ENCODE assay signal across 26 cellular contexts in genomic region chr4:7716322-7716721, GRCh38.
"Had no signal": no experiment of that assay in that cellular context is flagged by ENCODE, and none has a peak within 500 bp of the region (broad histone marks: within the 10 kb centered on the region; RNA-seq: fewer than 3 reads in every experiment).

No MANE protein-coding gene starts in this region.

- H3K9me3 Mint-ChIP-seq: mesothelial cell of epicardium had no signal

- H3K27ac Mint-ChIP-seq: mesothelial cell of epicardium had no signal

- H3K9me3 ChIP-seq: esophagus squamous epithelium, gastrocnemius medialis, lower lobe of right lung had no signal

- H3K27ac ChIP-seq: coronary artery, dorsolateral prefrontal cortex, epithelial cell of prostate, esophagus squamous epithelium, gastrocnemius medialis, heart right ventricle, left lung, lower lobe of right lung had no signal

- DNase-seq: dermis blood vessel endothelial cell; dorsolateral prefrontal cortex; effector CD4-positive, alpha-beta T cell; effector memory CD4-positive, alpha-beta T cell; erythroblast; esophagus squamous epithelium; foreskin fibroblast; foreskin melanocyte; gastrocnemius medialis; glutamatergic neuron; head of caudate nucleus; heart right ventricle; hippocampal formation; left cardiac atrium; lower lobe of right lung; mesenchymal stem cell; naive thymus-derived CD4-positive, alpha-beta T cell had no signal

- H3K36me3 Mint-ChIP-seq: mesothelial cell of epicardium had no signal

- H3K4me3 Mint-ChIP-seq: mesothelial cell of epicardium; naive thymus-derived CD4-positive, alpha-beta T cell had no signal

- ATAC-seq: esophagus mucosa; gastrocnemius medialis; heart right ventricle; left cardiac atrium; left lung; left ventricle myocardium superior; lower lobe of right lung; naive thymus-derived CD4-positive, alpha-beta T cell had no signal

- H3K4me1 Mint-ChIP-seq: mesothelial cell of epicardium had no signal

- H3K4me1 ChIP-seq: gastrocnemius medialis, left lung had no signal

- H3K36me3 ChIP-seq: esophagus squamous epithelium, gastrocnemius medialis, heart right ventricle, left lung, lower lobe of right lung had no signal

- FAIRE-seq: colon, islet of Langerhans, keratinocyte had no signal

- H3K4me3 ChIP-seq: coronary artery, dorsolateral prefrontal cortex, esophagus squamous epithelium, gastrocnemius medialis, heart right ventricle, left lung, lower lobe of right lung had no signal
